ENCODE assay signal across 12 cellular contexts in the genomic region with DNA sequence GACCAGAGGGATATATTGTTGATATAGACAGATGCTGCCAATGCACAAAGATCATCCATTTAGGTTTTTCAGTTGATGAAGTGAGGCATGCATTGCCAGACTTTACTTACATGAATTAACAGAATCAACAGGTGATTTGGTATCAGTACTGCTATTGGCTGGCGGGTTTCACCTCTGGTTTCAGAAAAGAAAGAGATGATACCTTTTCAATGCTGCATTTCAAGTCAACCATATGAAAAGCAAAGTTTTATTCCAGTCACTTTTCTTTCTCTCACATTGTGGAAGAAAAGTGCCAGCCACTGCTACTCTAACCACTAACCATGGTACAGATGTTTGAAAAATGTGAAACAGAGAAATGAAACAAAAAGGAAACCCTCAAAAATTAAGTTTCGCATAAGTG.
DNase-seq lines count a peak whose midpoint lies in the region; ATAC-seq and TF ChIP-seq lines count a peak whose summit lies in the region.
"Had no signal": no experiment of that assay in that cellular context is flagged by ENCODE, and none has a peak within 500 bp of the region (broad histone marks: within the 10 kb centered on the region; RNA-seq: fewer than 3 reads in every experiment).

No MANE protein-coding gene starts in this region.

- H3K4me1 Mint-ChIP-seq in IgD-negative memory B cell = peaks cover 20 to 30% (median 27%) of the 10 kb centered on the region in 3 donors

- peak overlapping the region; percentile 57 to 85 (median 82) for H3K27ac Mint-ChIP-seq in IgD-negative memory B cell

- DNase-seq in upper lobe of left lung = no peak
- DNase-seq in HPDE6-E6E7 (ENCODE audit: extremely low spot score) = no peak
- no peak for DNase-seq in mucosa of descending colon
- no peak for DNase-seq in stimulated activated CD8-positive, alpha-beta memory T cell treated with anti-CD3 and anti-CD28 coated beads, Interleukin-4, amount 100 ng/mL, for 48 hours
- DNase-seq: adrenal gland; DND-41; naive thymus-derived CD8-positive, alpha-beta T cell; NCI-H1417 had no signal

- H3K4me3 ChIP-seq in upper lobe of left lung (no peak overlapping the region), mucosa of descending colon (no peak overlapping the region)
- H3K4me3 ChIP-seq: adrenal gland had no signal

- no peak for TF ChIP-seq POLR2A in upper lobe of left lung (IDR thresholded peaks at IDR 0.05)

- peaks cover 2% of the 10 kb centered on the region for H3K36me3 Mint-ChIP-seq in IgD-negative memory B cell

- no peak for TF ChIP-seq CTCF in upper lobe of left lung (IDR thresholded peaks at IDR 0.05)
- no peak for TF ChIP-seq CTCF in mucosa of descending colon (IDR thresholded peaks at IDR 0.05)

- H3K27me3 ChIP-seq in upper lobe of left lung = no peaks in the 10 kb centered on the region
- H3K27me3 ChIP-seq: adrenal gland had no signal

- 91 to 92% methylated on average over 2 of the region's 2 CpGs for WGBS in upper lobe of left lung, 2 donors

- peak; percentile 80 for ATAC-seq in GM18519 (IDR thresholded peaks at IDR 0.05; ENCODE audit: low FRiP score, unreplicated experiment)
- ATAC-seq in GM19452 (IDR thresholded peaks at IDR 0.05; ENCODE audit: unreplicated experiment) = peak; percentile 94
- peak; percentile 79 for ATAC-seq in HG02885 (IDR thresholded peaks at IDR 0.05; ENCODE audit: poor library complexity, unreplicated experiment)
- no peak for ATAC-seq in upper lobe of left lung (ENCODE audit: low FRiP score in 2 of 2)
- ATAC-seq in mucosa of descending colon = no peak
- ATAC-seq: naive thymus-derived CD8-positive, alpha-beta T cell had no signal

- intact Hi-C loops in mucosa of descending colon (cut with DNase I, micrococcal nuclease) = no loop called here

- no peaks in the 10 kb centered on the region for H3K4me1 ChIP-seq in upper lobe of left lung
- H3K4me1 ChIP-seq in mucosa of descending colon (ENCODE audit: low read depth) = no peaks in the 10 kb centered on the region

- no peaks in the 10 kb centered on the region for H3K9me3 ChIP-seq in upper lobe of left lung
- no peaks in the 10 kb centered on the region for H3K9me3 ChIP-seq in mucosa of descending colon
- H3K9me3 ChIP-seq: adrenal gland had no signal

- peak overlapping the region; percentile 41 to 74 (median 50) for H3K4me3 Mint-ChIP-seq in IgD-negative memory B cell
- H3K4me3 Mint-ChIP-seq: naive thymus-derived CD8-positive, alpha-beta T cell had no signal

- TF ChIP-seq EP300 in upper lobe of left lung (IDR thresholded peaks at IDR 0.05) = no peak

- H3K27me3 Mint-ChIP-seq in IgD-negative memory B cell = no peaks in the 10 kb centered on the region
- H3K27me3 Mint-ChIP-seq: naive thymus-derived CD8-positive, alpha-beta T cell had no signal

- H3K36me3 ChIP-seq in upper lobe of left lung (no peaks in the 10 kb centered on the region), mucosa of descending colon (ENCODE audit: low read depth) (no peaks in the 10 kb centered on the region)
- H3K36me3 ChIP-seq: adrenal gland had no signal

- no peak overlapping the region for H3K27ac ChIP-seq in upper lobe of left lung
- H3K27ac ChIP-seq: adrenal gland had no signal

- no peaks in the 10 kb centered on the region for H3K9me3 Mint-ChIP-seq in IgD-negative memory B cell
- H3K9me3 Mint-ChIP-seq: naive thymus-derived CD8-positive, alpha-beta T cell had no signal

Comparison
In these comparisons a context has a peak if more than half of its experiments do, and no peak if none do; other contexts are left out.
1. ATAC-seq: peak in GM18519 (single experiment), GM19452 (single experiment) and HG02885 (single experiment); none in upper lobe of left lung (0 of 2) and mucosa of descending colon (single experiment).